14 cellular contexts compared by ENCODE assay signal in the genomic region with DNA sequence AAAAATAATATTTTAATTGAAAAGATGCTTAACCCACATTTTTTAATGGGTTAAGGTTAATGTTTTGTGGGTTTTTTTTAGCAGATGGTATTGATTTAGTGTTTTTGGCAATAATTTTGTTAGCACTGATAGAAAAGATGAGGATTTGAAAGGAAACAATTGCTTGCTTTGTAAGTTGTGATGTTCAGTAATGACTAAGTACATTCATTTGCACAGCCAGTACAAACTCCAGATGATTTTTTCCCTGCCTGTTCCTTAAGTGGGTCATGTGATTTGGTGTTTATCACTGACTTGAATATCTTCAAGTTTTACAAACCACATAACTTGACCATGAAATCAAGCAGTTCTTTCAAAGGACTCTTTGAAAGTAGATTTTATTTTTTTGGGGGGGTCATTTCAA. TPM values are rescaled to one million over a fixed set of nuclear protein-coding genes. Genes with fewer than 3 reads are reported as not detected.
DNase-seq lines count a peak whose midpoint lies in the region; ATAC-seq and TF ChIP-seq lines count a peak whose summit lies in the region.
"Had no signal": no experiment of that assay in that cellular context is flagged by ENCODE, and none has a peak within 500 bp of the region (broad histone marks: within the 10 kb centered on the region; RNA-seq: fewer than 3 reads in every experiment).

No MANE protein-coding gene starts in this region.

- peak overlapping the region; percentile 75 for H3K27ac Mint-ChIP-seq in T-helper 17 cell
- H3K27ac Mint-ChIP-seq: activated CD4-positive, alpha-beta memory T cell treated with anti-CD3 and anti-CD28 coated beads, Interleukin-2, amount 10 ng/mL, durations not matched to agents 7 days and 5 days had no signal

- no peaks in the 10 kb centered on the region for H3K36me3 Mint-ChIP-seq in T-helper 17 cell (ENCODE audit: low read depth)

- H3K4me1 Mint-ChIP-seq in T-helper 17 cell = peaks cover 9% of the 10 kb centered on the region
- H3K4me1 Mint-ChIP-seq: activated CD4-positive, alpha-beta memory T cell treated with anti-CD3 and anti-CD28 coated beads, Interleukin-2, amount 10 ng/mL, durations not matched to agents 7 days and 5 days had no signal

- ATAC-seq in T-helper 17 cell = no peak
- ATAC-seq: stimulated activated naive CD8-positive, alpha-beta T cell treated with anti-CD3 and anti-CD28 coated beads, Interleukin-15, Interleukin-2, amounts not matched to agents 100 U/mL and 50 U/mL, for 24 hours had no signal

- no peaks in the 10 kb centered on the region for H3K27me3 Mint-ChIP-seq in T-helper 17 cell
- H3K27me3 Mint-ChIP-seq: activated CD4-positive, alpha-beta memory T cell treated with anti-CD3 and anti-CD28 coated beads, Interleukin-2, amount 10 ng/mL, durations not matched to agents 7 days and 5 days; CD8-positive, alpha-beta memory T cell had no signal

- DNase-seq in EH (ENCODE audit: low read depth) = peak; percentile 51
- no peak for DNase-seq in T-helper 17 cell
- peak; percentile 71 to 85 for DNase-seq in foreskin fibroblast
- peak; percentile 34 for DNase-seq in retinal pigment epithelial cell (ENCODE audit: low read depth)
- DNase-seq in NCI-H345 treated with DMSO at 0.1 percent for 48 hours (lab: John Stamatoyannopoulos, UW; ENCODE audit: unreplicated experiment) = no peak
- no peak for DNase-seq in SIG-M5 (lab: John Stamatoyannopoulos, UW)
- no peak for DNase-seq in CD1c-positive myeloid dendritic cell (ENCODE audit: extremely low spot score)
- no peak for DNase-seq in activated T-cell treated with anti-CD3 and anti-CD28 coated beads, Interleukin-2, amount 50 U/mL, for 48 hours
- DNase-seq: activated CD4-positive, alpha-beta memory T cell treated with anti-CD3 and anti-CD28 coated beads, Interleukin-2, amount 10 ng/mL, durations not matched to agents 7 days and 5 days; activated naive CD4-positive, alpha-beta T cell; CD8-positive, alpha-beta memory T cell; NCI-H1092 treated with DMSO at 0.1 percent for 48 hours; NCI-H510A; stimulated activated naive CD8-positive, alpha-beta T cell treated with anti-CD3 and anti-CD28 coated beads, Interleukin-15, Interleukin-2, amounts not matched to agents 100 U/mL and 50 U/mL, for 24 hours had no signal

- no peak overlapping the region for H3K4me3 ChIP-seq in foreskin fibroblast (ENCODE audit: low read depth in 1 of 2, low read length in 2 of 2)
- H3K4me3 ChIP-seq in retinal pigment epithelial cell (ENCODE audit: low read length) = no peak overlapping the region

- H3K9me3 ChIP-seq in T-helper 17 cell (ENCODE audit: control insufficient read depth, low read length, poor library complexity, severe bottlenecking) = no peaks in the 10 kb centered on the region

- no peak overlapping the region for H3K4me3 Mint-ChIP-seq in T-helper 17 cell
- H3K4me3 Mint-ChIP-seq: activated CD4-positive, alpha-beta memory T cell treated with anti-CD3 and anti-CD28 coated beads, Interleukin-2, amount 10 ng/mL, durations not matched to agents 7 days and 5 days; CD8-positive, alpha-beta memory T cell had no signal

- TF ChIP-seq CTCF in foreskin fibroblast (IDR thresholded peaks at IDR 0.05; ENCODE audit: low read depth, low read length) (no peak), retinal pigment epithelial cell (conservative IDR thresholded peaks at IDR 0.05; ENCODE audit: low read depth, low read length) (no peak)

RNA-seq across cellular contexts. Expression of gene DISP1, which starts 15.0 kb away (rescaled TPM):
- total RNA-seq in T-helper 17 cell = 1 to 10 TPM; 1.9 to 2.5 TPM

Comparison
In these comparisons a context has a peak if more than half of its experiments do, and no peak if none do; other contexts are left out.
1. DNase-seq: peak in EH (single experiment), foreskin fibroblast (2 of 2) and retinal pigment epithelial cell (single experiment); none in T-helper 17 cell (0 of 3), NCI-H345 treated with DMSO at 0.1 percent for 48 hours (single experiment), SIG-M5 (single experiment), CD1c-positive myeloid dendritic cell (single experiment) and activated T-cell treated with anti-CD3 and anti-CD28 coated beads, Interleukin-2, amount 50 U/mL, for 48 hours (0 of 2).